Comparison of ENCODE assay signal across 25 cellular contexts in the genomic region with DNA sequence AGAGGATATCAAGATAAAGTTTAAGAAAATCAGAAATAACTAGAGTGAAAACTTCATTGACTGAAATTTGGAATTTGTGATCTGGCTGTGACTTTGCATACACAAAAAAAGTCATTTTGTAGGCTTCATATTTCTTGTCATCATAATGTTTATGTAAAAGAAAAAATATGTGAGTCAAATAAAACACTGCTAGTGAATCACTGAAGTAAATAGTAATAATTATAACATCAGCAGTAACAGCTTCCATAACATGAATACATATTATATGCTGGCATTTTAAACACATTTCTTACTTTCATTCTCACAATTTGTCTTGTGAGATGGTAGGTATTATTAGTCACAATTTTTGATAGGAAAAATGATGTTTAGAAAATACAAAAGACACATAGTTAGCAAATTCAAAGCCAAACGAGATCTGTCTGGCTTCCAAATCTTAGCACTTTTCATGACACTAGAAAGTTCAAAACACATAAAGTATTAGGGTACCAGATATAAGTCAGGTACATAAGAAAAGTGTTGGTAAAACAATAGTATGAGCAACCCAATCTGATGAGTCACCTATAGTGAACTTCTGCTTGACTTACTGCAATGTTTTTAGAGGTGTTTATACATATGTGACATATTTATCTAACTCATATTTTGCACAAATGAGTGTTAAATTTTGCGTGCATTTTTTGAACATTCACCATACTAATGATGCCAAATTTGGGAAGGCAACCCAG.
DNase-seq lines count a peak whose midpoint lies in the region; ATAC-seq, FAIRE-seq and TF ChIP-seq lines count a peak whose summit lies in the region.
"Had no signal": no experiment of that assay in that cellular context is flagged by ENCODE, and none has a peak within 500 bp of the region (broad histone marks: within the 10 kb centered on the region; RNA-seq: fewer than 3 reads in every experiment).

No MANE protein-coding gene starts in this region.

- H3K9ac ChIP-seq in GM23248 (no peak overlapping the region), endothelial cell of umbilical vein (replicated peaks; ENCODE audit: extremely low read depth, insufficient read depth, low read length) (no peak overlapping the region)

- no peak for TF ChIP-seq POLR2A in endothelial cell of umbilical vein (IDR thresholded peaks at IDR 0.05; ENCODE audit: low read depth, low read length)

- H3K36me3 ChIP-seq in GM23248 (ENCODE audit: low read depth): no peaks in the 10 kb centered on the region
- no peaks in the 10 kb centered on the region for H3K36me3 ChIP-seq in endothelial cell of umbilical vein (ENCODE audit: control insufficient read depth in 2 of 2, extremely low read depth in 1 of 2, insufficient read depth in 2 of 2, low read length in 2 of 2)
- H3K36me3 ChIP-seq: gastrocnemius medialis, spleen had no signal

- WGBS in GM23248 (ENCODE audit: low coverage in 1 of 2, low lambda C conversion rate in 2 of 2, missing lambda C conversion rate in 2 of 2), 2 experiments: 8 to 11% methylated on average over 2 of the region's 2 CpGs

- no peak overlapping the region for H3K4me2 ChIP-seq in GM23248 (ENCODE audit: unreplicated experiment)
- peak overlapping the region; percentile 24 for H3K4me2 ChIP-seq in endothelial cell of umbilical vein (ENCODE audit: insufficient read depth, low read length)

- TF ChIP-seq CTCF in RWPE1 (conservative IDR thresholded peaks at IDR 0.05; ENCODE audit: low read depth): no peak
- no peak for TF ChIP-seq CTCF in endothelial cell of umbilical vein (IDR thresholded peaks at IDR 0.05; ENCODE audit: extremely low read depth in 1 of 2, insufficient read depth in 1 of 2, low read depth in 1 of 2, low read length in 2 of 2)

- in situ Hi-C loops in GM23248 (cut with MboI): no loop called here

- FAIRE-seq in endothelial cell of umbilical vein (lab: Jason Lieb, UNC): peak; percentile 70
- FAIRE-seq: D721Med, urothelium cell line had no signal

- POLR2A ChIA-PET in RWPE1 (lab: Yijun Ruan, JAX; ENCODE audit: low non-redundant PET) (no interaction called here), endothelial cell of umbilical vein (lab: Charles Lee) (no interaction called here)

- intact Hi-C loops in endothelial cell of umbilical vein (cut with micrococcal nuclease): no loop called here

- no peaks in the 10 kb centered on the region for H3K9me1 ChIP-seq in endothelial cell of umbilical vein (replicated peaks; ENCODE audit: control insufficient read depth, extremely low read depth, insufficient read depth, low read length)

- H3K4me1 ChIP-seq in GM23248 (ENCODE audit: insufficient read depth) (peaks cover 11% of the 10 kb centered on the region), endothelial cell of umbilical vein (ENCODE audit: control insufficient read depth, extremely low read depth, insufficient read depth, low read length) (peaks cover 13% of the 10 kb centered on the region)
- H3K4me1 ChIP-seq: gastrocnemius medialis, spleen had no signal

- H3K27me3 ChIP-seq in GM23248 (replicated peaks; ENCODE audit: insufficient read depth) (no peaks in the 10 kb centered on the region), endothelial cell of umbilical vein (ENCODE audit: control insufficient read depth in 2 of 2, insufficient read depth in 2 of 2, low read length in 2 of 2) (no peaks in the 10 kb centered on the region)
- H3K27me3 ChIP-seq: dorsolateral prefrontal cortex, gastrocnemius medialis, spleen had no signal

- DNase-seq in GM23248: peak; percentile 29
- peak; percentile 10 for DNase-seq in RWPE1 (ENCODE audit: low spot score)
- DNase-seq in endothelial cell of umbilical vein (ENCODE audit: low read depth, low spot score): peak; percentile 56
- DNase-seq in renal cortical epithelial cell (ENCODE audit: low read depth): peak; percentile 37
- no peak for DNase-seq in LoVo (ENCODE audit: low spot score)
- no peak for DNase-seq in NCI-H2081 (lab: John Stamatoyannopoulos, UW)
- DNase-seq: activated CD4-positive, alpha-beta T cell treated with anti-CD3 and anti-CD28 coated beads, Interleukin-2, amount 10 ng/mL, durations not matched to agents 24 days and 14 days; activated naive CD4-positive, alpha-beta T cell treated with Interleukin-2 at 50 U/mL for 16 hours; activated T-cell treated with anti-CD3 and anti-CD28 coated beads, Interleukin-2, amount 50 U/mL, for 72 hours; amygdala; central memory CD4-positive, alpha-beta T cell; dorsolateral prefrontal cortex; gastrocnemius medialis; hypothalamus; NCI-H446; retina; Right ventricle myocardium superior; spleen; stimulated activated CD4-positive, alpha-beta T cell treated with anti-CD3 and anti-CD28 coated beads, Interleukin-4, amount 100 ng/mL, for 1 hour; stimulated activated naive B cell treated with anti-CD40 and anti-IgM and Interleukin-4, amounts not matched to agents 10 μg/mL and 1 μg/mL and 100 μg/mL, for 72 hours had no signal

- H2AFZ ChIP-seq in GM23248: no peak overlapping the region
- H2AFZ ChIP-seq in endothelial cell of umbilical vein (ENCODE audit: low read depth, low read length): no peak overlapping the region

- H3K9me2 ChIP-seq in GM23248 (ENCODE audit: insufficient read depth): no peaks in the 10 kb centered on the region

- H4K20me1 ChIP-seq in GM23248 (ENCODE audit: insufficient read depth) (no peaks in the 10 kb centered on the region), endothelial cell of umbilical vein (replicated peaks; ENCODE audit: control insufficient read depth, extremely low read depth, insufficient read depth, low read length) (no peaks in the 10 kb centered on the region)

- H3K79me2 ChIP-seq in GM23248 (ENCODE audit: insufficient read depth) (no peaks in the 10 kb centered on the region), endothelial cell of umbilical vein (ENCODE audit: control insufficient read depth, insufficient read depth, low read length) (no peaks in the 10 kb centered on the region)

- no peak for ATAC-seq in HG03095 (IDR thresholded peaks at IDR 0.05; ENCODE audit: unreplicated experiment)
- ATAC-seq: activated T-cell treated with anti-CD3 and anti-CD28 coated beads, Interleukin-2, amount 50 U/mL, for 72 hours; gastrocnemius medialis; natural killer cell treated with Interleukin-12 subunit alpha and Interleukin-12 subunit beta and Interleukin-15 and Interleukin-18, amount 100 ng/mL, for 72 hours; stimulated activated naive B cell treated with anti-CD40 and anti-IgM and Interleukin-4, amounts not matched to agents 10 μg/mL and 1 μg/mL and 100 μg/mL, for 72 hours had no signal

- H3F3A ChIP-seq in GM23248 (ENCODE audit: insufficient read depth): no peaks in the 10 kb centered on the region

- no peak overlapping the region for H3K4me3 ChIP-seq in GM23248
- no peak overlapping the region for H3K4me3 ChIP-seq in endothelial cell of umbilical vein (replicated peaks in 1 of 3; ENCODE audit: insufficient read depth in 1 of 3, low read depth in 1 of 3, low read length in 3 of 3)
- H3K4me3 ChIP-seq: dorsolateral prefrontal cortex, gastrocnemius medialis, spleen had no signal

- H3K9me3 ChIP-seq in GM23248 (ENCODE audit: low read depth): no peaks in the 10 kb centered on the region
- no peaks in the 10 kb centered on the region for H3K9me3 ChIP-seq in endothelial cell of umbilical vein (replicated peaks; ENCODE audit: control insufficient read depth, insufficient read depth, low read length)
- H3K9me3 ChIP-seq: gastrocnemius medialis, spleen had no signal

- no peak overlapping the region for H3K27ac ChIP-seq in GM23248
- H3K27ac ChIP-seq in RWPE1: no peak overlapping the region
- peak overlapping the region; percentile 29 for H3K27ac ChIP-seq in endothelial cell of umbilical vein (ENCODE audit: insufficient read depth, low read depth, low read length)
- H3K27ac ChIP-seq: dorsolateral prefrontal cortex, gastrocnemius medialis, spleen, VCaP had no signal

- BruUV-seq in endothelial cell of umbilical vein (replicated peaks; lab: Mats Ljungman, UMichigan): no TSS peak

- CTCF ChIA-PET in RWPE1 (lab: Yijun Ruan, JAX) (no interaction called here), endothelial cell of umbilical vein (lab: Charles Lee) (interaction anchor here (1.2 kb wide), 1 partner anchor 15 kb away, joined by 3 read pairs; no protein-coding TSS in a partner anchor)

- dilution Hi-C loops in endothelial cell of umbilical vein (cut with MboI; ENCODE audit: extremely low pct_ligation_motif_present, low sequenced_read_pairs): no loop called here

TF ChIP-seq in endothelial cell of umbilical vein, 7 proteins besides CTCF, POLR2A, EP300 and RAD21:
- TF ChIP-seq FOS (IDR thresholded peaks at IDR 0.05; ENCODE audit: borderline replicate concordance, insufficient read depth, low read length) (peak; percentile 84), MYC (IDR thresholded peaks at IDR 0.05; ENCODE audit: low read depth, low read length) (no peak), JUN (IDR thresholded peaks at IDR 0.05; ENCODE audit: borderline replicate concordance, insufficient read depth, insufficient read length, low read depth) (peak; percentile 71)
- TF ChIP-seq, protein P1, sequence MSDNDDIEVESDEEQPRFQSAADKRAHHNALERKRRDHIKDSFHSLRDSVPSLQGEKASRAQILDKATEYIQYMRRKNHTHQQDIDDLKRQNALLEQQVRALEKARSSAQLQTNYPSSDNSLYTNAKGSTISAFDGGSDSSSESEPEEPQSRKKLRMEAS (IDR thresholded peaks at IDR 0.05; ENCODE audit: insufficient read depth, insufficient read length): no peak

Comparison
In these comparisons a context has a peak if more than half of its experiments do, and no peak if none do; other contexts are left out.
1. DNase-seq: peak in GM23248 (single experiment), RWPE1 (single experiment), endothelial cell of umbilical vein (single experiment) and renal cortical epithelial cell (single experiment); none in LoVo (single experiment) and NCI-H2081 (0 of 2).